Comparison of ENCODE assay signal across 17 cellular contexts in the genomic region with DNA sequence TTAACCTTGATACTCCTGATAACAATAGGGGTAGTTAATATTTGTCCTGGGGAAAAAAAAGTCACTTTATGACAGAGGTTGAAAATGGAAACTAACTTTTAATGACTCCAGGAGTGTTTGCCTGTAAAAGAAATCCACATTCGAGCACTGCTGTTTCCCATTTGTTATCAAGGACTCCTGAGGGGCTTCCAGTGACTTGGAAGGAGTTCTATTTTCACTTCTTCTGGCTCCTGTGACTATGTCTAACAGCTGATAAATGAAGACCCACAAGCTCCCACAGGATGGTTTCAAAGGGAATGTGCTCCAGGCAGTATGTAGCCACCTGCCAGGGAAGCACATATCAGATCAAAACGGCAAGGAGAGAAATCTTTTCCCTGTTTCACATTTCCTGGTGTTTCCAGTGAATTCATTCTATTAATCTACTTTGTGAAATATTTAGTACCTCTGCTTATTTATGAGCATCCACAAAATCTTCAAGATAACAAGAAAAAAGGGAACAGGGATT.
A peak's percentile ranks its signal among the peaks of the same experiment; 100 is the strongest.
DNase-seq lines count a peak whose midpoint lies in the region; ATAC-seq and TF ChIP-seq lines count a peak whose summit lies in the region.
"Had no signal": no experiment of that assay in that cellular context is flagged by ENCODE, and none has a peak within 500 bp of the region (broad histone marks: within the 10 kb centered on the region; RNA-seq: fewer than 3 reads in every experiment).

No MANE protein-coding gene starts in this region.

- peak overlapping the region in 2 of 3 experiments; percentile 2 to 12 for H3K27ac Mint-ChIP-seq in nephron
- H3K27ac Mint-ChIP-seq: CD8-positive, alpha-beta memory T cell had no signal

- intact Hi-C loops in left ventricle myocardium superior (cut with micrococcal nuclease) (no loop called here), uterus (cut with DNase I; ENCODE audit: low total_unique reads) (no loop called here)

- no peak for ATAC-seq in left ventricle myocardium superior

- peak in 1 of 2 donors; percentile 9 for DNase-seq in cardiac muscle cell (ENCODE audit: low read depth in 1 of 2, low spot score in 1 of 2)
- DNase-seq in left ventricle myocardium superior: no peak
- no peak for DNase-seq in hepatocyte (ENCODE audit: low spot score)
- no peak for DNase-seq in uterus
- DNase-seq in DMS53 treated with DMSO at 0.1 percent for 48 hours (lab: John Stamatoyannopoulos, UW; ENCODE audit: unreplicated experiment): no peak
- DNase-seq in HAP-1 (ENCODE audit: low spot score in 2 of 2): no peak
- no peak for DNase-seq in D341Med (ENCODE audit: low spot score)
- DNase-seq: 8988T; AML-193; Caco-2; CD8-positive, alpha-beta memory T cell; DMS53; GM23248; HCEC 1CT; IMR-90 had no signal

- H3K36me3 ChIP-seq in cardiac muscle cell: no peaks in the 10 kb centered on the region
- no peaks in the 10 kb centered on the region for H3K36me3 ChIP-seq in hepatocyte (replicated peaks; ENCODE audit: insufficient read depth, low read depth)
- H3K36me3 ChIP-seq in uterus: no peaks in the 10 kb centered on the region
- no peaks in the 10 kb centered on the region for H3K36me3 ChIP-seq in HAP-1 (replicated peaks)
- H3K36me3 ChIP-seq: BLaER1 had no signal

- H3K4me1 Mint-ChIP-seq in nephron: peaks cover 8% of the 10 kb centered on the region
- H3K4me1 Mint-ChIP-seq: CD8-positive, alpha-beta memory T cell had no signal

- H2AFZ ChIP-seq in hepatocyte: no peak overlapping the region
- H2AFZ ChIP-seq: GM23248 had no signal

- WGBS in hepatocyte (ENCODE audit: low lambda C conversion rate, missing lambda C conversion rate): 7% methylated on average over 2 of the region's 2 CpGs

- peak overlapping the region; percentile 59 for H3K4me2 ChIP-seq in hepatocyte
- H3K4me2 ChIP-seq: BLaER1 had no signal

- no peak for TF ChIP-seq POLR2A in uterus (IDR thresholded peaks at IDR 0.05)

- no peak overlapping the region for H3K4me3 ChIP-seq in cardiac muscle cell
- H3K4me3 ChIP-seq in hepatocyte: no peak overlapping the region
- H3K4me3 ChIP-seq in uterus: no peak overlapping the region
- H3K4me3 ChIP-seq in HAP-1: no peak overlapping the region
- H3K4me3 ChIP-seq: BLaER1, GM23248 had no signal

- in situ Hi-C loops in HAP-1 (cut with MboI; ENCODE audit: low sequenced_read_pairs): no loop called here

- H3K36me3 Mint-ChIP-seq in nephron (ENCODE audit: low read depth): no peaks in the 10 kb centered on the region
- H3K36me3 Mint-ChIP-seq: CD8-positive, alpha-beta memory T cell had no signal

- no peaks in the 10 kb centered on the region for H3K79me2 ChIP-seq in hepatocyte

- H3K4me1 ChIP-seq in cardiac muscle cell (ENCODE audit: low read depth): peaks cover 65% of the 10 kb centered on the region
- H3K4me1 ChIP-seq in hepatocyte (ENCODE audit: insufficient read depth): peaks cover 10% of the 10 kb centered on the region
- H3K4me1 ChIP-seq in uterus: no peaks in the 10 kb centered on the region
- 0 out of 2 replicates have a peak, but pooled peaks cover 3% of the 10 kb centered on the region for H3K4me1 ChIP-seq in HAP-1
- H3K4me1 ChIP-seq: BLaER1, Caco-2 had no signal

- H3K27me3 ChIP-seq in cardiac muscle cell (no peaks in the 10 kb centered on the region), hepatocyte (no peaks in the 10 kb centered on the region), uterus (no peaks in the 10 kb centered on the region), HAP-1 (ENCODE audit: low read depth) (peaks cover 12% of the 10 kb centered on the region)
- H3K27me3 ChIP-seq: BLaER1 had no signal

- H3K27ac ChIP-seq in cardiac muscle cell (peak overlapping the region; percentile 91), hepatocyte (peak overlapping the region; percentile 52), uterus (peak overlapping the region; percentile 61 to 69)
- H3K27ac ChIP-seq: BLaER1, GM23248 had no signal

- peaks cover 11% of the 10 kb centered on the region for H3K27me3 Mint-ChIP-seq in nephron (ENCODE audit: low read depth)
- H3K27me3 Mint-ChIP-seq: CD8-positive, alpha-beta memory T cell had no signal

- no peaks in the 10 kb centered on the region for H3K9me2 ChIP-seq in hepatocyte (replicated peaks; ENCODE audit: insufficient read depth)

- no peaks in the 10 kb centered on the region for H3K9me3 Mint-ChIP-seq in nephron

- H3K9me3 ChIP-seq in cardiac muscle cell (ENCODE audit: low read depth) (no peaks in the 10 kb centered on the region), hepatocyte (ENCODE audit: low read depth) (no peaks in the 10 kb centered on the region), uterus (no peaks in the 10 kb centered on the region), HAP-1 (no peaks in the 10 kb centered on the region)
- H3K9me3 ChIP-seq: BLaER1, Caco-2 had no signal

- no peaks in the 10 kb centered on the region for H4K20me1 ChIP-seq in hepatocyte (ENCODE audit: insufficient read depth, poor library complexity, severe bottlenecking)
- H4K20me1 ChIP-seq: BLaER1 had no signal

- H3K4me3 Mint-ChIP-seq in nephron: no peak overlapping the region
- H3K4me3 Mint-ChIP-seq: CD8-positive, alpha-beta memory T cell had no signal

- no peak for TF ChIP-seq CTCF in cardiac muscle cell (IDR thresholded peaks at IDR 0.05; ENCODE audit: low read depth, low read length)
- no peak for TF ChIP-seq CTCF in hepatocyte (IDR thresholded peaks at IDR 0.05; ENCODE audit: poor library complexity)
- no peak for TF ChIP-seq CTCF in nephron (IDR thresholded peaks at IDR 0.05; ENCODE audit: unreplicated experiment in 3 of 3)
- TF ChIP-seq CTCF in uterus (IDR thresholded peaks at IDR 0.05): no peak
